ENCODE assay signal across 8 cellular contexts in genomic region chr5:128537999-128538248, GRCh38. TPM values are rescaled to one million over a fixed set of nuclear protein-coding genes. Genes with fewer than 3 reads are reported as not detected.
DNase-seq lines count a peak whose midpoint lies in the region; ATAC-seq and TF ChIP-seq lines count a peak whose summit lies in the region.
"Had no signal": no experiment of that assay in that cellular context is flagged by ENCODE, and none has a peak within 500 bp of the region (broad histone marks: within the 10 kb centered on the region; RNA-seq: fewer than 3 reads in every experiment).

Gene FBN2, minus strand, starts transcription at chr5:128538245. Its CDS starts 642 bp downstream, at chr5:128537603.

- H3K36me3 ChIP-seq in mesodermal cell (ENCODE audit: control insufficient read depth, insufficient read depth, low read length), result peaks cover 12% of the 10 kb centered on the region
- H3K36me3 ChIP-seq in tibial artery, result no peaks in the 10 kb centered on the region

- H3K27ac ChIP-seq in coronary artery, result no peak within 1 kb of the TSS
- peak within 1 kb of the TSS; percentile 92 for H3K27ac ChIP-seq in mesodermal cell (ENCODE audit: low read depth, low read length, severe bottlenecking)
- peak within 1 kb of the TSS in 1 of 2 donors; percentile 2 for H3K27ac ChIP-seq in tibial artery

- H3K4me3 ChIP-seq in coronary artery (peak within 1 kb of the TSS; percentile 72), mesodermal cell (ENCODE audit: extremely low read depth, insufficient read depth, low read length, poor library complexity, severe bottlenecking) (peak within 1 kb of the TSS; percentile 95), tibial artery (peak within 1 kb of the TSS; percentile 44 to 60)

- TF ChIP-seq CTCF in coronary artery (IDR thresholded peaks at IDR 0.05), result no peak
- TF ChIP-seq CTCF in tibial artery (IDR thresholded peaks at IDR 0.05), result no peak
- TF ChIP-seq CTCF in GM10266 (IDR thresholded peaks at IDR 0.05; ENCODE audit: control insufficient read depth, insufficient read depth, low read depth, missing control alignments), result no peak

- peaks cover 12% of the 10 kb centered on the region for H3K4me1 ChIP-seq in mesodermal cell (ENCODE audit: control insufficient read depth, insufficient read depth, low read length, poor library complexity, severe bottlenecking)
- H3K4me1 ChIP-seq in tibial artery, result peaks cover 0 to 27% (median 20%) of the 10 kb centered on the region in 4 donors

- ATAC-seq in GM18519 (IDR thresholded peaks at IDR 0.05; ENCODE audit: low FRiP score, unreplicated experiment), result no peak

- 1% methylated on average over 14 to 24 of the region's 26 CpGs for WGBS in mesodermal cell (ENCODE audit: insufficient coverage in 2 of 2), 2 experiments

- H3K27me3 ChIP-seq in tibial artery, result peaks cover 0 to 28% of the 10 kb centered on the region in 2 donors

- DNase-seq in HT1080 (ENCODE audit: low read depth), result no peak
- no peak for DNase-seq in coronary artery (ENCODE audit: low spot score)
- DNase-seq in tibial artery, result peak in 1 of 2 donors; percentile 55
- DNase-seq in activated CD8-positive, alpha-beta memory T cell treated with anti-CD3 and anti-CD28 coated beads, Interleukin-2, amount 50 U/mL, for 4 hours, result no peak
- DNase-seq in GM10266 (ENCODE audit: extremely low spot score), result no peak
- DNase-seq: activated CD4-positive, alpha-beta T cell treated with anti-CD3 and anti-CD28 coated beads for 4 hours had no signal

- H3K9me3 ChIP-seq in mesodermal cell (ENCODE audit: control insufficient read depth, low read length), result no peaks in the 10 kb centered on the region
- no peaks in the 10 kb centered on the region for H3K9me3 ChIP-seq in tibial artery

- intact Hi-C loops in tibial artery (cut with DNase I; ENCODE audit: low total_unique reads), result no loop called here

RNA-seq across cellular contexts. Expression of gene FBN2, which starts in this region (rescaled TPM):
- 12.8 and 14.0 TPM in 2 replicates for total RNA-seq in HT1080 (2014; rRNA removed; shearing (Covaris generic))
- 2.2 and 3.3 TPM in 2 replicates for polyA plus RNA-seq in HT1080 (2015; cell fraction: cytosol; rRNA removed)
- polyA plus RNA-seq in HT1080 (2015; cell fraction: nucleus; rRNA removed), result 37.9 and 42.0 TPM in 2 replicates
- 152 TPM for polyA plus RNA-seq in mesodermal cell (2013, experiment 1 of 2)
- 117 TPM for polyA plus RNA-seq in mesodermal cell (2013, experiment 2 of 2)
